ENCODE assay signal across 11 cellular contexts in genomic region chr3:63933459-63933858, GRCh38. TPM values are rescaled to one million over a fixed set of nuclear protein-coding genes. Genes with fewer than 3 reads are reported as not detected.
DNase-seq lines count a peak whose midpoint lies in the region; ATAC-seq and TF ChIP-seq lines count a peak whose summit lies in the region.
"Had no signal": no experiment of that assay in that cellular context is flagged by ENCODE, and none has a peak within 500 bp of the region (broad histone marks: within the 10 kb centered on the region; RNA-seq: fewer than 3 reads in every experiment).

No MANE protein-coding gene starts in this region.

- H3K27me3 Mint-ChIP-seq in CD8-positive, alpha-beta memory T cell, result no peaks in the 10 kb centered on the region
- H3K27me3 Mint-ChIP-seq in activated T-helper 17 cell treated with anti-CD3 and anti-CD28 coated beads, Interleukin-2, amount 50 U/mL, for 72 hours, result no peaks in the 10 kb centered on the region

- peaks cover 77 to 93% (median 92%) of the 10 kb centered on the region in 3 donors for H3K4me1 Mint-ChIP-seq in CD8-positive, alpha-beta memory T cell
- peaks cover 52% of the 10 kb centered on the region for H3K4me1 Mint-ChIP-seq in activated T-helper 17 cell treated with anti-CD3 and anti-CD28 coated beads, Interleukin-2, amount 50 U/mL, for 72 hours

- TF ChIP-seq EP300 in tibial nerve (IDR thresholded peaks at IDR 0.05), result no peak

- H3K9me3 ChIP-seq in CD8-positive, alpha-beta memory T cell (ENCODE audit: low read length), result no peaks in the 10 kb centered on the region
- no peaks in the 10 kb centered on the region for H3K9me3 ChIP-seq in tibial nerve
- H3K9me3 ChIP-seq: suprapubic skin had no signal

- 91 to 98% methylated on average over 1 of the region's 1 CpG for WGBS in tibial nerve, 2 donors

- no peak overlapping the region for H3K27ac ChIP-seq in CD8-positive, alpha-beta memory T cell (ENCODE audit: low read depth, low read length)
- H3K27ac ChIP-seq in tibial nerve (peak overlapping the region in 1 of 4 donors; percentile 41), coronary artery (peak overlapping the region in 1 of 2 donors; percentile 8)
- H3K27ac ChIP-seq: suprapubic skin had no signal

- ATAC-seq in GM21360 (IDR thresholded peaks at IDR 0.05; ENCODE audit: unreplicated experiment), result peak; percentile 66
- ATAC-seq in HG03432 (IDR thresholded peaks at IDR 0.05; ENCODE audit: unreplicated experiment), result peak; percentile 67
- peak; percentile 25 for ATAC-seq in activated T-helper 17 cell treated with anti-CD3 and anti-CD28 coated beads, Interleukin-2, amount 50 U/mL, for 72 hours (replicated peaks)

- POLR2A ChIA-PET in CD8-positive, alpha-beta memory T cell (lab: Charles Lee), result interaction anchor here (1.1 kb wide), 1 partner anchor 31 kb away, joined by 3 read pairs; no protein-coding TSS in a partner anchor

- peaks cover 0 to 16% (median 10%) of the 10 kb centered on the region in 3 donors for H3K36me3 Mint-ChIP-seq in CD8-positive, alpha-beta memory T cell
- H3K36me3 Mint-ChIP-seq in activated T-helper 17 cell treated with anti-CD3 and anti-CD28 coated beads, Interleukin-2, amount 50 U/mL, for 72 hours (ENCODE audit: low read depth), result peaks cover 38% of the 10 kb centered on the region

- no peak for DNase-seq in CD8-positive, alpha-beta memory T cell
- DNase-seq in activated gamma-delta T cell (lab: John Stamatoyannopoulos, UW) (no peak), tibial nerve (ENCODE audit: low spot score in 2 of 2) (no peak), coronary artery (ENCODE audit: low spot score) (no peak), SK-N-DZ (ENCODE audit: low spot score) (no peak)
- DNase-seq: effector CD4-positive, alpha-beta T cell had no signal

- H3K4me3 ChIP-seq in CD8-positive, alpha-beta memory T cell (ENCODE audit: low read length), result no peak overlapping the region
- H3K4me3 ChIP-seq in tibial nerve (no peak overlapping the region), coronary artery (no peak overlapping the region)
- H3K4me3 ChIP-seq: suprapubic skin had no signal

- CTCF ChIA-PET in CD8-positive, alpha-beta memory T cell (lab: Charles Lee), result no interaction called here

- no peaks in the 10 kb centered on the region for H3K9me3 Mint-ChIP-seq in CD8-positive, alpha-beta memory T cell
- H3K9me3 Mint-ChIP-seq in activated T-helper 17 cell treated with anti-CD3 and anti-CD28 coated beads, Interleukin-2, amount 50 U/mL, for 72 hours, result no peaks in the 10 kb centered on the region

- no peak for TF ChIP-seq POLR2A in tibial nerve (IDR thresholded peaks at IDR 0.05)

- peaks cover 36% of the 10 kb centered on the region for H3K4me1 ChIP-seq in CD8-positive, alpha-beta memory T cell (ENCODE audit: insufficient read depth, low read length)
- H3K4me1 ChIP-seq in tibial nerve, result peaks cover 0 to 63% (median 18%) of the 10 kb centered on the region in 4 donors

- no peaks in the 10 kb centered on the region for H3K36me3 ChIP-seq in CD8-positive, alpha-beta memory T cell (ENCODE audit: insufficient read depth, low read length)
- no peaks in the 10 kb centered on the region for H3K36me3 ChIP-seq in tibial nerve

- no peaks in the 10 kb centered on the region for H3K27me3 ChIP-seq in CD8-positive, alpha-beta memory T cell (ENCODE audit: insufficient read depth, low read length, poor library complexity, severe bottlenecking)
- H3K27me3 ChIP-seq in tibial nerve, result no peaks in the 10 kb centered on the region
- H3K27me3 ChIP-seq: suprapubic skin had no signal

- H3K27ac Mint-ChIP-seq in CD8-positive, alpha-beta memory T cell, result peak overlapping the region in 7 of 8 donors; percentile 51 to 91 (median 86)
- peak overlapping the region; percentile 74 for H3K27ac Mint-ChIP-seq in activated T-helper 17 cell treated with anti-CD3 and anti-CD28 coated beads, Interleukin-2, amount 50 U/mL, for 72 hours

- TF ChIP-seq CTCF in tibial nerve (IDR thresholded peaks at IDR 0.05) (no peak), coronary artery (IDR thresholded peaks at IDR 0.05) (no peak)

- H3K4me3 Mint-ChIP-seq in CD8-positive, alpha-beta memory T cell, result peak overlapping the region in 5 of 7 donors; percentile 6 to 75 (median 47)
- H3K4me3 Mint-ChIP-seq in activated T-helper 17 cell treated with anti-CD3 and anti-CD28 coated beads, Interleukin-2, amount 50 U/mL, for 72 hours, result peak overlapping the region; percentile 68

RNA-seq across cellular contexts. Expression of gene SCAANT1, which starts 21.3 kb away (rescaled TPM):
- not detected for total RNA-seq in CD8-positive, alpha-beta memory T cell
- polyA plus RNA-seq in CD8-positive, alpha-beta memory T cell, result not detected
- 1 to 10 TPM in 1 of 2 donors, not detected in 1; 2.4 TPM for total RNA-seq in activated T-helper 17 cell treated with anti-CD3 and anti-CD28 coated beads, Interleukin-2, amount 50 U/mL, for 72 hours
- not detected for total RNA-seq in tibial nerve
- polyA plus RNA-seq in SK-N-DZ (2014; cell fraction: cytosol; rRNA removed), result not detected in 2 replicates
- not detected in 2 replicates for polyA plus RNA-seq in SK-N-DZ (2014; cell fraction: nucleus; rRNA removed)
- total RNA-seq: RPMI7951, suprapubic skin had no signal
